9 cellular contexts compared by ENCODE assay signal in the genomic region with DNA sequence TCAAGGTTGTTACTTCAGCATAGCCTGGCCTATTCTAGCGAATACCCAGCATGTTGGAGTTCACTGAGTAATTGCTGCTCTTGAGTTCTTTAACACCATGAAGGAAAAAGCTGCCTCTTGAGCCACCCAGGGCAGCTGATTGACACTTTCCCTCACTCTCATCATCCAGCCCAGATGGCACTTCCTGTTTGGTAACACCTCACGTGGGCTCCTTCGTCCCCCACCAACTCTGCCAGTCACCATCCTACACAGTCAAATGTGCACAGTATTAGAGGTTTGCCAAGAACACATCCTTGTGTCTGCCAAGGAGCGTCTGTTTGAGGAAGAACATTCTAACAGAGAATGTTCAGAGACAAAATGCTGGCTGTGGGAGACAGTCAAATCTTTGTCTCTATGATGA.
DNase-seq lines count a peak whose midpoint lies in the region; ATAC-seq and TF ChIP-seq lines count a peak whose summit lies in the region.
"Had no signal": no experiment of that assay in that cellular context is flagged by ENCODE, and none has a peak within 500 bp of the region (broad histone marks: within the 10 kb centered on the region; RNA-seq: fewer than 3 reads in every experiment).

No MANE protein-coding gene starts in this region.

- H3K4me1 Mint-ChIP-seq in T-cell (peaks cover 84 to 95% (median 92%) of the 10 kb centered on the region in 3 donors), progenitor cell of endocrine pancreas (ENCODE audit: low read depth) (no peaks in the 10 kb centered on the region)
- H3K4me1 Mint-ChIP-seq in stimulated activated naive B cell treated with anti-CD40 and anti-IgM and Interleukin-4, amounts not matched to agents 10 μg/mL and 1 μg/mL and 100 μg/mL, for 72 hours: peaks cover 32 to 51% of the 10 kb centered on the region in 2 donors
- H3K4me1 Mint-ChIP-seq: endodermal cell had no signal

- no peak for TF ChIP-seq CTCF in progenitor cell of endocrine pancreas (IDR thresholded peaks at IDR 0.05; ENCODE audit: unreplicated experiment)

- H3K27me3 Mint-ChIP-seq in T-cell (no peaks in the 10 kb centered on the region), progenitor cell of endocrine pancreas (peaks cover 84% of the 10 kb centered on the region)
- peaks cover 34 to 53% of the 10 kb centered on the region in 2 donors for H3K27me3 Mint-ChIP-seq in stimulated activated naive B cell treated with anti-CD40 and anti-IgM and Interleukin-4, amounts not matched to agents 10 μg/mL and 1 μg/mL and 100 μg/mL, for 72 hours

- peak overlapping the region in 1 of 3 donors; percentile 86 for H3K4me3 Mint-ChIP-seq in T-cell
- no peak overlapping the region for H3K4me3 Mint-ChIP-seq in stimulated activated naive B cell treated with anti-CD40 and anti-IgM and Interleukin-4, amounts not matched to agents 10 μg/mL and 1 μg/mL and 100 μg/mL, for 72 hours
- H3K4me3 Mint-ChIP-seq in progenitor cell of endocrine pancreas (ENCODE audit: low read depth): no peak overlapping the region
- H3K4me3 Mint-ChIP-seq: endodermal cell had no signal

- no peaks in the 10 kb centered on the region for H3K36me3 Mint-ChIP-seq in T-cell
- peaks cover 0 to 4% of the 10 kb centered on the region in 2 donors for H3K36me3 Mint-ChIP-seq in stimulated activated naive B cell treated with anti-CD40 and anti-IgM and Interleukin-4, amounts not matched to agents 10 μg/mL and 1 μg/mL and 100 μg/mL, for 72 hours
- H3K36me3 Mint-ChIP-seq in progenitor cell of endocrine pancreas (ENCODE audit: insufficient read depth): no peaks in the 10 kb centered on the region

- H3K9me3 Mint-ChIP-seq in T-cell: peaks cover 0 to 4% (median 0%) of the 10 kb centered on the region in 3 donors
- peaks cover 0 to 3% of the 10 kb centered on the region in 2 donors for H3K9me3 Mint-ChIP-seq in stimulated activated naive B cell treated with anti-CD40 and anti-IgM and Interleukin-4, amounts not matched to agents 10 μg/mL and 1 μg/mL and 100 μg/mL, for 72 hours
- no peaks in the 10 kb centered on the region for H3K9me3 Mint-ChIP-seq in progenitor cell of endocrine pancreas (ENCODE audit: low read depth)
- H3K9me3 Mint-ChIP-seq: endodermal cell had no signal

- H3K27ac Mint-ChIP-seq in T-cell (peak overlapping the region; percentile 85 to 87), progenitor cell of endocrine pancreas (no peak overlapping the region)
- H3K27ac Mint-ChIP-seq in stimulated activated naive B cell treated with anti-CD40 and anti-IgM and Interleukin-4, amounts not matched to agents 10 μg/mL and 1 μg/mL and 100 μg/mL, for 72 hours: no peak overlapping the region
- H3K27ac Mint-ChIP-seq: endodermal cell had no signal

- DNase-seq in NCI-H524 (lab: John Stamatoyannopoulos, UW) (peak; percentile 26 to 55), NCI-H524 treated with DMSO at 0.1 percent for 48 hours (lab: John Stamatoyannopoulos, UW) (no peak), T-cell (peak in 24 of 34 experiments; percentile 5 to 48 (median 22)), globus pallidus (ENCODE audit: low spot score) (peak; percentile 36), progenitor cell of endocrine pancreas (ENCODE audit: low spot score, unreplicated experiment) (no peak), H4 (ENCODE audit: low spot score) (no peak), NCI-H526 (lab: John Stamatoyannopoulos, UW) (no peak)
- DNase-seq in stimulated activated naive B cell treated with anti-CD40 and anti-IgM and Interleukin-4, amounts not matched to agents 10 μg/mL and 1 μg/mL and 100 μg/mL, for 72 hours: no peak
- DNase-seq: endodermal cell had no signal

- CTCF ChIA-PET in T-cell (lab: Charles Lee): interaction anchor here in 1 of 2 donors (1.0 kb wide), 1 partner anchor 40 kb away, joined by 3 read pairs; no protein-coding TSS in a partner anchor

- POLR2A ChIA-PET in T-cell (lab: Charles Lee): interaction anchor here in 1 of 2 donors (0.6 to 1.1 kb wide), 2 partner anchors 36 to 378 kb away, joined by 3 to 4 read pairs; a partner anchor contains a TSS

- peak in 2 of 4 experiments; percentile 5 to 13 for ATAC-seq in T-cell (replicated peaks in 1 of 4)
- peak; percentile 56 to 67 for ATAC-seq in stimulated activated naive B cell treated with anti-CD40 and anti-IgM and Interleukin-4, amounts not matched to agents 10 μg/mL and 1 μg/mL and 100 μg/mL, for 72 hours (replicated peaks)

Comparison
In these comparisons a context has a peak if more than half of its experiments do, and no peak if none do; other contexts are left out.
1. DNase-seq: peak in NCI-H524 (2 of 2), T-cell (24 of 34) and globus pallidus (single experiment); none in NCI-H524 treated with DMSO at 0.1 percent for 48 hours (single experiment), stimulated activated naive B cell treated with anti-CD40 and anti-IgM and Interleukin-4, amounts not matched to agents 10 μg/mL and 1 μg/mL and 100 μg/mL, for 72 hours (single experiment), progenitor cell of endocrine pancreas (single experiment), H4 (single experiment) and NCI-H526 (0 of 2).
2. H3K27ac Mint-ChIP-seq: peak in T-cell (2 of 2); none in stimulated activated naive B cell treated with anti-CD40 and anti-IgM and Interleukin-4, amounts not matched to agents 10 μg/mL and 1 μg/mL and 100 μg/mL, for 72 hours (single experiment) and progenitor cell of endocrine pancreas (single experiment).